Comparison of ENCODE assay signal across 13 cellular contexts in genomic region chr3:56677286-56677685, GRCh38. TPM values are rescaled to one million over a fixed set of nuclear protein-coding genes. Genes with fewer than 3 reads are reported as not detected.
DNase-seq lines count a peak whose midpoint lies in the region; ATAC-seq, FAIRE-seq and TF ChIP-seq lines count a peak whose summit lies in the region.
"Had no signal": no experiment of that assay in that cellular context is flagged by ENCODE, and none has a peak within 500 bp of the region (broad histone marks: within the 10 kb centered on the region; RNA-seq: fewer than 3 reads in every experiment).

No MANE protein-coding gene starts in this region.

- H3K27me3 ChIP-seq in foreskin keratinocyte, result no peaks in the 10 kb centered on the region

- TF ChIP-seq CTCF in foreskin keratinocyte (conservative IDR thresholded peaks at IDR 0.05), result no peak
- TF ChIP-seq CTCF in osteocyte (IDR thresholded peaks at IDR 0.05), result no peak

- peaks cover 12% of the 10 kb centered on the region for H3K4me1 ChIP-seq in foreskin keratinocyte

- no peak for DNase-seq in activated naive CD4-positive, alpha-beta T cell treated with anti-CD3 and anti-CD28 coated beads, Interleukin-2, amount 50 U/mL, for 72 hours (ENCODE audit: low spot score in 2 of 2)
- no peak for DNase-seq in activated naive CD4-positive, alpha-beta T cell treated with Interleukin-2 at 50 U/mL for 16 hours
- DNase-seq in NCI-H2227 treated with DMSO at 0.1 percent for 48 hours (lab: John Stamatoyannopoulos, UW) (peak; percentile 10), urothelium cell line (ENCODE audit: low spot score) (no peak), foreskin keratinocyte (no peak), osteocyte (ENCODE audit: extremely low spot score, unreplicated experiment) (no peak)
- DNase-seq: midbrain, RPMI8226 had no signal

- H3K4me1 Mint-ChIP-seq in osteocyte (ENCODE audit: unreplicated experiment), result peaks cover 33% of the 10 kb centered on the region

- H3K27me3 Mint-ChIP-seq in osteocyte (ENCODE audit: unreplicated experiment), result no peaks in the 10 kb centered on the region

- peaks cover 0 to 9% of the 10 kb centered on the region in 2 donors for H3K9me3 Mint-ChIP-seq in activated naive CD4-positive, alpha-beta T cell treated with anti-CD3 and anti-CD28 coated beads, Interleukin-2, amount 50 U/mL, for 72 hours
- peaks cover 4% of the 10 kb centered on the region for H3K9me3 Mint-ChIP-seq in osteocyte (ENCODE audit: unreplicated experiment)

- H3K4me3 Mint-ChIP-seq in osteocyte (ENCODE audit: unreplicated experiment), result no peak overlapping the region

- peak; percentile 75 to 79 for ATAC-seq in activated naive CD4-positive, alpha-beta T cell treated with anti-CD3 and anti-CD28 coated beads, Interleukin-2, amount 50 U/mL, for 72 hours
- peak; percentile 68 for ATAC-seq in HG02759 (IDR thresholded peaks at IDR 0.05; ENCODE audit: unreplicated experiment)
- ATAC-seq in GM21360 (IDR thresholded peaks at IDR 0.05; ENCODE audit: unreplicated experiment), result no peak
- no peak for ATAC-seq in foreskin keratinocyte

- H3K27ac ChIP-seq in foreskin keratinocyte, result no peak overlapping the region
- H3K27ac ChIP-seq: KMS-11, thoracic aorta had no signal

- H3K27ac Mint-ChIP-seq in activated naive CD4-positive, alpha-beta T cell treated with anti-CD3 and anti-CD28 coated beads, Interleukin-2, amount 50 U/mL, for 72 hours, result peak overlapping the region in 1 of 2 donors; percentile 68
- no peak overlapping the region for H3K27ac Mint-ChIP-seq in osteocyte (ENCODE audit: unreplicated experiment)

- H3K36me3 Mint-ChIP-seq in activated naive CD4-positive, alpha-beta T cell treated with anti-CD3 and anti-CD28 coated beads, Interleukin-2, amount 50 U/mL, for 72 hours, result peaks cover 29 to 65% of the 10 kb centered on the region in 2 donors
- peaks cover 17% of the 10 kb centered on the region for H3K36me3 Mint-ChIP-seq in osteocyte (ENCODE audit: unreplicated experiment)

- FAIRE-seq in urothelium cell line (lab: Jason Lieb, UNC), result no peak
- FAIRE-seq: bronchial epithelial cell had no signal

RNA-seq across cellular contexts. Expression of gene TASOR, which starts 5.8 kb away (rescaled TPM):
- total RNA-seq in activated naive CD4-positive, alpha-beta T cell treated with anti-CD3 and anti-CD28 coated beads, Interleukin-2, amount 50 U/mL, for 72 hours, result 10 to 100 TPM; 37.3 to 68.3 TPM
- 50.5 and 57.7 TPM in 2 replicates for total RNA-seq in foreskin keratinocyte
- 16.6 and 21.3 TPM in 2 replicates for polyA plus RNA-seq in foreskin keratinocyte
- total RNA-seq in osteocyte, result 60.2 and 65.9 TPM in 2 replicates

Comparison
In these comparisons a context has a peak if more than half of its experiments do, and no peak if none do; other contexts are left out.
1. ATAC-seq: peak in activated naive CD4-positive, alpha-beta T cell treated with anti-CD3 and anti-CD28 coated beads, Interleukin-2, amount 50 U/mL, for 72 hours (2 of 2) and HG02759 (single experiment); none in GM21360 (single experiment) and foreskin keratinocyte (single experiment).